ENCODE assay signal across 22 cellular contexts in genomic region chr6:53790886-53791285, GRCh38.
"Had no signal": no experiment of that assay in that cellular context is flagged by ENCODE, and none has a peak within 500 bp of the region (broad histone marks: within the 10 kb centered on the region; RNA-seq: fewer than 3 reads in every experiment).

No MANE protein-coding gene starts in this region.

- H3K9me3 ChIP-seq: colonic mucosa, prostate gland, suprapubic skin, thyroid gland had no signal

- H3K9ac ChIP-seq: parathyroid adenoma had no signal

- H3K27ac ChIP-seq: colonic mucosa, gastrocnemius medialis, left ventricle myocardium inferior, parathyroid adenoma, prostate gland, right lobe of liver, suprapubic skin, thyroid gland, upper lobe of left lung, uterus had no signal

- H3K4me3 Mint-ChIP-seq: endodermal cell; stimulated activated effector memory CD8-positive, alpha-beta T cell treated with anti-CD3 and anti-CD28 coated beads, Interleukin-12 subunit alpha, Interleukin-12 subunit beta, amount 100 ng/mL, for 72 hours had no signal

- H3K4me3 ChIP-seq: colonic mucosa, gastrocnemius medialis, left ventricle myocardium inferior, lung, prostate gland, right lobe of liver, suprapubic skin, thyroid gland, upper lobe of left lung, uterus had no signal

- H3K4me1 ChIP-seq: colonic mucosa, parathyroid adenoma, prostate gland, uterus had no signal

- H3K27ac Mint-ChIP-seq: endodermal cell; naive B cell; nephron; stimulated activated effector memory CD8-positive, alpha-beta T cell treated with anti-CD3 and anti-CD28 coated beads, Interleukin-12 subunit alpha, Interleukin-12 subunit beta, amount 100 ng/mL, for 72 hours had no signal

- H3K27me3 ChIP-seq: colonic mucosa, suprapubic skin, thyroid gland, upper lobe of left lung, uterus had no signal

- H3K27me3 Mint-ChIP-seq: naive B cell had no signal

- H3K36me3 ChIP-seq: colonic mucosa, gastrocnemius medialis, left ventricle myocardium inferior, prostate gland, right lobe of liver, suprapubic skin, thyroid gland, upper lobe of left lung, uterus had no signal

- H2AFZ ChIP-seq: parathyroid adenoma had no signal

- DNase-seq: colonic mucosa; effector CD4-positive, alpha-beta T cell; endodermal cell; gastrocnemius medialis; kidney; left cardiac atrium; left ventricle myocardium inferior; mesendoderm; naive B cell; right lobe of liver; stimulated activated CD4-positive, alpha-beta T cell treated with anti-CD3 and anti-CD28 coated beads, Interleukin-4, amount 100 ng/mL, for 1 hour; stimulated activated CD8-positive, alpha-beta memory T cell treated with anti-CD3 and anti-CD28 coated beads, Interleukin-4, amount 100 ng/mL, for 48 hours; stimulated activated naive CD8-positive, alpha-beta T cell treated with anti-CD3 and anti-CD28 coated beads, Interleukin-15, Interleukin-2, amounts not matched to agents 100 U/mL and 50 U/mL, for 24 hours; thyroid gland; upper lobe of left lung; uterus had no signal

- ATAC-seq: gastrocnemius medialis; left cardiac atrium; right lobe of liver; stimulated activated effector memory CD8-positive, alpha-beta T cell treated with anti-CD3 and anti-CD28 coated beads, Interleukin-12 subunit alpha, Interleukin-12 subunit beta, amount 100 ng/mL, for 72 hours; stimulated activated naive CD8-positive, alpha-beta T cell treated with anti-CD3 and anti-CD28 coated beads, Interleukin-15, Interleukin-2, amounts not matched to agents 100 U/mL and 50 U/mL, for 24 hours had no signal
